In the genomic region with DNA sequence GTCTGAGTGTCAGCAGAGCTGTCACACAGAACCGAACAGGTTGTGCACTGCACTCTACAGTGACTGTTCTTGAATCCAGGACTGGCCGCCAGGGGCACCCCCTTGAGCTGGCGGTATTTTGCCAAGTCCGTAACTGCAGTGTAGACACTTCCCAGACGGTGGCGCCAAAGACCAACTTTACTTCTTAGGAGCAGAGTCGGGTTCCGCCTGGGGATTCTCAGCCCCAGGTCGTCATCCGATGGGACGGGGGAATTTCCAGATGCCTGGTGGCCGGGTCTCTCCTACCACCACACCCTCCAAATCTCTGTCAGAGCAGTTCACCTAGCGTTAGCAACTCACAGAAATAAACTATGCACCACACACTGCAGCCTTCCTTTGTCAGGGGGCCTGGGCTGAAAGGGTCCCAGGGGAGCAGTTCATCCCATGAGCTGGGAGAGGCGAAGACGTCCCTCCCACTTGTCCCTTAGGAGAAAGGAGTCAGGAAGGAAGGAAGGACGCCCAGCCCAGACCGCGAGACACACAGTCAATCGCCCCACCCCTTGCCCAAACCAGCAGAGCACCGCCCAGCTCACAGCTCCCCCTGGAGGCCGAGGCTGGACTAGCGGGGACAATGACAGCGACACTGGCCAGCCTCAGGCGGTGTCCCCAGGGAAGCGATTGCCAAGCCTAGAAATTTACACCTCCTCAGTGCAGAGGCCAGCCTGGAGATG, we compare ENCODE assay signal across 1 cellular context.
TF ChIP-seq lines count a peak whose summit lies in the region.

No MANE protein-coding gene starts in this region.

TF ChIP-seq in HepG2, 621 proteins besides CTCF, POLR2A, EP300 and RAD21 (continued from another document and continues in another):
- TF ChIP-seq, protein P1, sequence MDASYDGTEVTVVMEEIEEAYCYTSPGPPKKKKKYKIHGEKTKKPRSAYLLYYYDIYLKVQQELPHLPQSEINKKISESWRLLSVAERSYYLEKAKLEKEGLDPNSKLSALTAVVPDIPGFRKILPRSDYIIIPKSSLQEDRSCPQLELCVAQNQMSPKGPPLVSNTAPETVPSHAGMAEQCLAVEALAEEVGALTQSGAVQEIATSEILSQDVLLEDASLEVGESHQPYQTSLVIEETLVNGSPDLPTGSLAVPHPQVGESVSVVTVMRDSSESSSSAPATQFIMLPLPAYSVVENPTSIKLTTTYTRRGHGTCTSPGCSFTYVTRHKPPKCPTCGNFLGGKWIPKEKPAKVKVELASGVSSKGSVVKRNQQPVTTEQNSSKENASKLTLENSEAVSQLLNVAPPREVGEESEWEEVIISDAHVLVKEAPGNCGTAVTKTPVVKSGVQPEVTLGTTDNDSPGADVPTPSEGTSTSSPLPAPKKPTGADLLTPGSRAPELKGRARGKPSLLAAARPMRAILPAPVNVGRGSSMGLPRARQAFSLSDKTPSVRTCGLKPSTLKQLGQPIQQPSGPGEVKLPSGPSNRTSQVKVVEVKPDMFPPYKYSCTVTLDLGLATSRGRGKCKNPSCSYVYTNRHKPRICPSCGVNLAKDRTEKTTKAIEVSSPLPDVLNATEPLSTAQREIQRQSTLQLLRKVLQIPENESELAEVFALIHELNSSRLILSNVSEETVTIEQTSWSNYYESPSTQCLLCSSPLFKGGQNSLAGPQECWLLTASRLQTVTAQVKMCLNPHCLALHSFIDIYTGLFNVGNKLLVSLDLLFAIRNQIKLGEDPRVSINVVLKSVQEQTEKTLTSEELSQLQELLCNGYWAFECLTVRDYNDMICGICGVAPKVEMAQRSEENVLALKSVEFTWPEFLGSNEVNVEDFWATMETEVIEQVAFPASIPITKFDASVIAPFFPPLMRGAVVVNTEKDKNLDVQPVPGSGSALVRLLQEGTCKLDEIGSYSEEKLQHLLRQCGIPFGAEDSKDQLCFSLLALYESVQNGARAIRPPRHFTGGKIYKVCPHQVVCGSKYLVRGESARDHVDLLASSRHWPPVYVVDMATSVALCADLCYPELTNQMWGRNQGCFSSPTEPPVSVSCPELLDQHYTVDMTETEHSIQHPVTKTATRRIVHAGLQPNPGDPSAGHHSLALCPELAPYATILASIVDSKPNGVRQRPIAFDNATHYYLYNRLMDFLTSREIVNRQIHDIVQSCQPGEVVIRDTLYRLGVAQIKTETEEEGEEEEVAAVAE (CRISPR knock-in tag; IDR thresholded peaks at IDR 0.05; ENCODE audit: borderline replicate concordance) = 0 out of 2 replicates have a peak, but pooled peaks have one; percentile 45
- TF ChIP-seq, protein P2, sequence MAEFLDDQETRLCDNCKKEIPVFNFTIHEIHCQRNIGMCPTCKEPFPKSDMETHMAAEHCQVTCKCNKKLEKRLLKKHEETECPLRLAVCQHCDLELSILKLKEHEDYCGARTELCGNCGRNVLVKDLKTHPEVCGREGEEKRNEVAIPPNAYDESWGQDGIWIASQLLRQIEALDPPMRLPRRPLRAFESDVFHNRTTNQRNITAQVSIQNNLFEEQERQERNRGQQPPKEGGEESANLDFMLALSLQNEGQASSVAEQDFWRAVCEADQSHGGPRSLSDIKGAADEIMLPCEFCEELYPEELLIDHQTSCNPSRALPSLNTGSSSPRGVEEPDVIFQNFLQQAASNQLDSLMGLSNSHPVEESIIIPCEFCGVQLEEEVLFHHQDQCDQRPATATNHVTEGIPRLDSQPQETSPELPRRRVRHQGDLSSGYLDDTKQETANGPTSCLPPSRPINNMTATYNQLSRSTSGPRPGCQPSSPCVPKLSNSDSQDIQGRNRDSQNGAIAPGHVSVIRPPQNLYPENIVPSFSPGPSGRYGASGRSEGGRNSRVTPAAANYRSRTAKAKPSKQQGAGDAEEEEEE (CRISPR knock-in tag; IDR thresholded peaks at IDR 0.05; ENCODE audit: borderline replicate concordance) = 0 out of 2 replicates have a peak, but pooled peaks have one; percentile 67
- no peak for TF ChIP-seq ZNF296 (CRISPR knock-in tag; conservative IDR thresholded peaks at IDR 0.05)
- TF ChIP-seq, protein P3, sequence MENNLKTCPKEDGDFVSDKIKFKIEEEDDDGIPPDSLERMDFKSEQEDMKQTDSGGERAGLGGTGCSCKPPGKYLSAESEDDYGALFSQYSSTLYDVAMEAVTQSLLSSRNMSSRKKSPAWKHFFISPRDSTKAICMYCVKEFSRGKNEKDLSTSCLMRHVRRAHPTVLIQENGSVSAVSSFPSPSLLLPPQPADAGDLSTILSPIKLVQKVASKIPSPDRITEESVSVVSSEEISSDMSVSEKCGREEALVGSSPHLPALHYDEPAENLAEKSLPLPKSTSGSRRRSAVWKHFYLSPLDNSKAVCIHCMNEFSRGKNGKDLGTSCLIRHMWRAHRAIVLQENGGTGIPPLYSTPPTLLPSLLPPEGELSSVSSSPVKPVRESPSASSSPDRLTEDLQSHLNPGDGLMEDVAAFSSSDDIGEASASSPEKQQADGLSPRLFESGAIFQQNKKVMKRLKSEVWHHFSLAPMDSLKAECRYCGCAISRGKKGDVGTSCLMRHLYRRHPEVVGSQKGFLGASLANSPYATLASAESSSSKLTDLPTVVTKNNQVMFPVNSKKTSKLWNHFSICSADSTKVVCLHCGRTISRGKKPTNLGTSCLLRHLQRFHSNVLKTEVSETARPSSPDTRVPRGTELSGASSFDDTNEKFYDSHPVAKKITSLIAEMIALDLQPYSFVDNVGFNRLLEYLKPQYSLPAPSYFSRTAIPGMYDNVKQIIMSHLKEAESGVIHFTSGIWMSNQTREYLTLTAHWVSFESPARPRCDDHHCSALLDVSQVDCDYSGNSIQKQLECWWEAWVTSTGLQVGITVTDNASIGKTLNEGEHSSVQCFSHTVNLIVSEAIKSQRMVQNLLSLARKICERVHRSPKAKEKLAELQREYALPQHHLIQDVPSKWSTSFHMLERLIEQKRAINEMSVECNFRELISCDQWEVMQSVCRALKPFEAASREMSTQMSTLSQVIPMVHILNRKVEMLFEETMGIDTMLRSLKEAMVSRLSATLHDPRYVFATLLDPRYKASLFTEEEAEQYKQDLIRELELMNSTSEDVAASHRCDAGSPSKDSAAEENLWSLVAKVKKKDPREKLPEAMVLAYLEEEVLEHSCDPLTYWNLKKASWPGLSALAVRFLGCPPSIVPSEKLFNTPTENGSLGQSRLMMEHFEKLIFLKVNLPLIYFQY (CRISPR knock-in tag; IDR thresholded peaks at IDR 0.05; ENCODE audit: borderline replicate concordance) = peak; percentile 51; the same call in 1 of the 2 replicates
- peak; percentile 59 for TF ChIP-seq SIN3B (IDR thresholded peaks at IDR 0.05; ENCODE audit: low read length)
- TF ChIP-seq, protein P4, sequence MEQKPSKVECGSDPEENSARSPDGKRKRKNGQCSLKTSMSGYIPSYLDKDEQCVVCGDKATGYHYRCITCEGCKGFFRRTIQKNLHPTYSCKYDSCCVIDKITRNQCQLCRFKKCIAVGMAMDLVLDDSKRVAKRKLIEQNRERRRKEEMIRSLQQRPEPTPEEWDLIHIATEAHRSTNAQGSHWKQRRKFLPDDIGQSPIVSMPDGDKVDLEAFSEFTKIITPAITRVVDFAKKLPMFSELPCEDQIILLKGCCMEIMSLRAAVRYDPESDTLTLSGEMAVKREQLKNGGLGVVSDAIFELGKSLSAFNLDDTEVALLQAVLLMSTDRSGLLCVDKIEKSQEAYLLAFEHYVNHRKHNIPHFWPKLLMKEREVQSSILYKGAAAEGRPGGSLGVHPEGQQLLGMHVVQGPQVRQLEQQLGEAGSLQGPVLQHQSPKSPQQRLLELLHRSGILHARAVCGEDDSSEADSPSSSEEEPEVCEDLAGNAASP (CRISPR knock-in tag; IDR thresholded peaks at IDR 0.05; ENCODE audit: borderline replicate concordance) = peak; percentile 65
- peak; percentile 28; the same call in 1 of the 2 replicates for TF ChIP-seq CREM (IDR thresholded peaks at IDR 0.05)
- TF ChIP-seq CREM (CRISPR knock-in tag; IDR thresholded peaks at IDR 0.05) = no peak
- TF ChIP-seq, protein P5, sequence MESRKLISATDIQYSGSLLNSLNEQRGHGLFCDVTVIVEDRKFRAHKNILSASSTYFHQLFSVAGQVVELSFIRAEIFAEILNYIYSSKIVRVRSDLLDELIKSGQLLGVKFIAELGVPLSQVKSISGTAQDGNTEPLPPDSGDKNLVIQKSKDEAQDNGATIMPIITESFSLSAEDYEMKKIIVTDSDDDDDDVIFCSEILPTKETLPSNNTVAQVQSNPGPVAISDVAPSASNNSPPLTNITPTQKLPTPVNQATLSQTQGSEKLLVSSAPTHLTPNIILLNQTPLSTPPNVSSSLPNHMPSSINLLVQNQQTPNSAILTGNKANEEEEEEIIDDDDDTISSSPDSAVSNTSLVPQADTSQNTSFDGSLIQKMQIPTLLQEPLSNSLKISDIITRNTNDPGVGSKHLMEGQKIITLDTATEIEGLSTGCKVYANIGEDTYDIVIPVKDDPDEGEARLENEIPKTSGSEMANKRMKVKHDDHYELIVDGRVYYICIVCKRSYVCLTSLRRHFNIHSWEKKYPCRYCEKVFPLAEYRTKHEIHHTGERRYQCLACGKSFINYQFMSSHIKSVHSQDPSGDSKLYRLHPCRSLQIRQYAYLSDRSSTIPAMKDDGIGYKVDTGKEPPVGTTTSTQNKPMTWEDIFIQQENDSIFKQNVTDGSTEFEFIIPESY (CRISPR knock-in tag; IDR thresholded peaks at IDR 0.05) = peak; percentile 66
- TF ChIP-seq SP4 (CRISPR knock-in tag; IDR thresholded peaks at IDR 0.05) = peak; percentile 64; the same call in 1 of the 2 replicates
- no peak for TF ChIP-seq WIZ (CRISPR knock-in tag; IDR thresholded peaks at IDR 0.05)
- TF ChIP-seq ZNF232 (CRISPR knock-in tag; IDR thresholded peaks at IDR 0.05; ENCODE audit: borderline replicate concordance) = 0 out of 2 replicates have a peak, but pooled peaks have one; percentile 48
- TF ChIP-seq HDAC6 (IDR thresholded peaks at IDR 0.05; ENCODE audit: low read depth, low read length) = no peak
- TF ChIP-seq ZNF674 (CRISPR knock-in tag; IDR thresholded peaks at IDR 0.05; ENCODE audit: low read depth) = no peak
- TF ChIP-seq ZNF543 (CRISPR knock-in tag; IDR thresholded peaks at IDR 0.05) = peak; percentile 66; the same call in 1 of the 2 replicates
- no peak for TF ChIP-seq NFE2 (CRISPR knock-in tag; IDR thresholded peaks at IDR 0.05)
- TF ChIP-seq MLXIP (CRISPR knock-in tag; IDR thresholded peaks at IDR 0.05; ENCODE audit: borderline replicate concordance) = no peak
- TF ChIP-seq ATF1 (CRISPR knock-in tag; IDR thresholded peaks at IDR 0.05) = no peak
- peak; percentile 87; the same call in 1 of the 2 replicates for TF ChIP-seq CHD4 (IDR thresholded peaks at IDR 0.05; ENCODE audit: borderline replicate concordance, low read length)
- peak; percentile 68; the same call in 1 of the 2 replicates for TF ChIP-seq CBX5 (CRISPR knock-in tag; IDR thresholded peaks at IDR 0.05; ENCODE audit: borderline replicate concordance)
- TF ChIP-seq HNRNPL (IDR thresholded peaks at IDR 0.05; ENCODE audit: low read depth, low read length) = 0 out of 2 replicates have a peak, but pooled peaks have one; percentile 67
- TF ChIP-seq ZBTB7B (CRISPR knock-in tag; IDR thresholded peaks at IDR 0.05) = peak; percentile 58
- no peak for TF ChIP-seq ZNF484 (CRISPR knock-in tag; IDR thresholded peaks at IDR 0.05; ENCODE audit: borderline replicate concordance, low read depth)
- no peak for TF ChIP-seq ZFP36L1 (CRISPR knock-in tag; IDR thresholded peaks at IDR 0.05)
- TF ChIP-seq MXD4 (CRISPR knock-in tag; IDR thresholded peaks at IDR 0.05) = peak; percentile 85
- TF ChIP-seq KDM5B (CRISPR knock-in tag; IDR thresholded peaks at IDR 0.05; ENCODE audit: borderline replicate concordance) = peak; percentile 69
- TF ChIP-seq MED8 (CRISPR knock-in tag; IDR thresholded peaks at IDR 0.05; ENCODE audit: insufficient replicate concordance) = no peak
- TF ChIP-seq HCFC1 (IDR thresholded peaks at IDR 0.05; ENCODE audit: low read depth, low read length) = peak; percentile 41; the same call in 1 of the 2 replicates
- no peak for TF ChIP-seq MAFG (CRISPR knock-in tag; IDR thresholded peaks at IDR 0.05)
- peak; percentile 77; the same call in 1 of the 2 replicates for TF ChIP-seq SRY (CRISPR knock-in tag; IDR thresholded peaks at IDR 0.05)
- peak; percentile 82 for TF ChIP-seq KAT8 (CRISPR knock-in tag; IDR thresholded peaks at IDR 0.05)
- 0 out of 2 replicates have a peak, but pooled peaks have one; percentile 51 for TF ChIP-seq TGIF2 (CRISPR knock-in tag; IDR thresholded peaks at IDR 0.05)
- peak; percentile 88 for TF ChIP-seq SMC3 (IDR thresholded peaks at IDR 0.05; ENCODE audit: low read length)
- TF ChIP-seq ZSCAN25 (CRISPR knock-in tag; IDR thresholded peaks at IDR 0.05) = no peak
- TF ChIP-seq ELF1 (CRISPR knock-in tag; IDR thresholded peaks at IDR 0.05) = peak; percentile 11
- peak; percentile 91 for TF ChIP-seq XRCC5 (optimal IDR thresholded peaks at IDR 0.05; ENCODE audit: low read length)
- no peak for TF ChIP-seq NR2F1 (CRISPR knock-in tag; IDR thresholded peaks at IDR 0.05)
- peak; percentile 91 for TF ChIP-seq THAP7 (CRISPR knock-in tag; IDR thresholded peaks at IDR 0.05)
- no peak for TF ChIP-seq ZIK1 (CRISPR knock-in tag; IDR thresholded peaks at IDR 0.05; ENCODE audit: borderline replicate concordance, low read depth)
- 0 out of 2 replicates have a peak, but pooled peaks have one; percentile 29 for TF ChIP-seq ZNF274 (CRISPR knock-in tag; IDR thresholded peaks at IDR 0.05)
- TF ChIP-seq AKAP8 (CRISPR knock-in tag; IDR thresholded peaks at IDR 0.05) = peak; percentile 65; the same call in 1 of the 2 replicates
- TF ChIP-seq ZNF782 (CRISPR knock-in tag; IDR thresholded peaks at IDR 0.05; ENCODE audit: borderline replicate concordance) = no peak
- TF ChIP-seq SP5 (CRISPR knock-in tag; IDR thresholded peaks at IDR 0.05; ENCODE audit: borderline replicate concordance, low read depth) = peak; percentile 75
